11 cellular contexts compared by ENCODE assay signal in genomic region chr3:31213869-31214486, GRCh38.
DNase-seq lines count a peak whose midpoint lies in the region; ATAC-seq and TF ChIP-seq lines count a peak whose summit lies in the region.
"Had no signal": no experiment of that assay in that cellular context is flagged by ENCODE, and none has a peak within 500 bp of the region (broad histone marks: within the 10 kb centered on the region; RNA-seq: fewer than 3 reads in every experiment).

No MANE protein-coding gene starts in this region.

- no peaks in the 10 kb centered on the region for H3F3A ChIP-seq in DOHH2 (ENCODE audit: control insufficient read depth, insufficient read depth)

- H3K9me2 ChIP-seq in DOHH2 (replicated peaks; ENCODE audit: control insufficient read depth, low read length): no peaks in the 10 kb centered on the region

- H3K27ac Mint-ChIP-seq in activated naive CD8-positive, alpha-beta T cell treated with anti-CD3 and anti-CD28 coated beads for 36 hours: peak overlapping the region; percentile 70

- no peaks in the 10 kb centered on the region for H3K36me3 ChIP-seq in DOHH2 (ENCODE audit: control insufficient read depth, low read length)
- H3K36me3 ChIP-seq: heart right ventricle had no signal

- no peaks in the 10 kb centered on the region for H4K20me1 ChIP-seq in DOHH2 (ENCODE audit: control insufficient read depth, insufficient read depth, low read depth, low read length)

- peak; percentile 18 for DNase-seq in activated naive CD8-positive, alpha-beta T cell treated with anti-CD3 and anti-CD28 coated beads for 36 hours
- no peak for DNase-seq in AG08396 (ENCODE audit: low spot score)
- no peak for DNase-seq in stimulated activated CD8-positive, alpha-beta memory T cell treated with anti-CD3 and anti-CD28 coated beads, Interleukin-4, amount 100 ng/mL, for 48 hours
- no peak for DNase-seq in NCI-H748 treated with DMSO at 0.1 percent for 48 hours (lab: John Stamatoyannopoulos, UW)
- no peak for DNase-seq in cerebellar nuclear complex (lab: John Stamatoyannopoulos, UW)
- DNase-seq: activated CD8-positive, alpha-beta memory T cell treated with anti-CD3 and anti-CD28 coated beads, Interleukin-2, amount 50 U/mL, for 48 hours; heart right ventricle had no signal

- H3K36me3 Mint-ChIP-seq in activated naive CD8-positive, alpha-beta T cell treated with anti-CD3 and anti-CD28 coated beads for 36 hours: peaks cover 3% of the 10 kb centered on the region

- ATAC-seq in GM21367 (IDR thresholded peaks at IDR 0.05; ENCODE audit: unreplicated experiment) (peak; percentile 73), HG03575 (IDR thresholded peaks at IDR 0.05; ENCODE audit: extremely low read depth, insufficient number of reproducible peaks, low FRiP score, unreplicated experiment) (peak; percentile 61)
- ATAC-seq: heart right ventricle had no signal

- H3K4me1 Mint-ChIP-seq in activated naive CD8-positive, alpha-beta T cell treated with anti-CD3 and anti-CD28 coated beads for 36 hours: peaks cover 73% of the 10 kb centered on the region

- peaks cover 29% of the 10 kb centered on the region for H3K4me1 ChIP-seq in DOHH2 (ENCODE audit: control insufficient read depth, low read length)

- peaks cover 4% of the 10 kb centered on the region for H3K9me3 Mint-ChIP-seq in activated naive CD8-positive, alpha-beta T cell treated with anti-CD3 and anti-CD28 coated beads for 36 hours

- peak overlapping the region; percentile 47 for H3K4me2 ChIP-seq in DOHH2 (ENCODE audit: low read length)

- peak overlapping the region; percentile 21; the same call in 1 of the 2 replicates for H3K27ac ChIP-seq in DOHH2 (ENCODE audit: low read depth, low read length)
- H3K27ac ChIP-seq: heart right ventricle, skin epidermis had no signal

- H3K79me2 ChIP-seq in DOHH2 (ENCODE audit: control insufficient read depth, low read length): no peaks in the 10 kb centered on the region

- H3K4me3 ChIP-seq in DOHH2 (ENCODE audit: low read length): peak overlapping the region; percentile 30
- H3K4me3 ChIP-seq: heart right ventricle, skin epidermis had no signal

- H3K4me3 Mint-ChIP-seq in activated naive CD8-positive, alpha-beta T cell treated with anti-CD3 and anti-CD28 coated beads for 36 hours: peak overlapping the region; percentile 26

- no peaks in the 10 kb centered on the region for H3K27me3 ChIP-seq in DOHH2 (ENCODE audit: control insufficient read depth, low read length)
- H3K27me3 ChIP-seq: heart right ventricle had no signal

- H3K27me3 Mint-ChIP-seq in activated naive CD8-positive, alpha-beta T cell treated with anti-CD3 and anti-CD28 coated beads for 36 hours: no peaks in the 10 kb centered on the region

- H3K9me3 ChIP-seq in DOHH2 (ENCODE audit: control insufficient read depth, insufficient read depth, low read length): no peaks in the 10 kb centered on the region
- H3K9me3 ChIP-seq: heart right ventricle had no signal

- TF ChIP-seq CTCF in DOHH2 (IDR thresholded peaks at IDR 0.05; ENCODE audit: low read depth, low read length, poor library complexity, severe bottlenecking): no peak
